1 cellular context compared by ENCODE assay signal in genomic region chr2:96138146-96139145, GRCh38.
TF ChIP-seq lines count a peak whose summit lies in the region.

Gene ASTL, minus strand, starts transcription at chr2:96138502. Its CDS starts 66 bp downstream, at chr2:96138436.

TF ChIP-seq in K562, 482 proteins besides CTCF, POLR2A, EP300 and RAD21 (continued from another document):
- no peak for TF ChIP-seq ARID4B (CRISPR knock-in tag; IDR thresholded peaks at IDR 0.05)
- no peak for TF ChIP-seq SMAD3 (CRISPR knock-in tag; conservative IDR thresholded peaks at IDR 0.05)
- TF ChIP-seq PKNOX1 (IDR thresholded peaks at IDR 0.05) = no peak
- TF ChIP-seq RAD51 (IDR thresholded peaks at IDR 0.05; ENCODE audit: borderline replicate concordance, low read depth) = no peak
- TF ChIP-seq PBX2 (CRISPR knock-in tag; IDR thresholded peaks at IDR 0.05; ENCODE audit: low read depth) = no peak
- no peak for TF ChIP-seq PBX2 (tag; conservative IDR thresholded peaks at IDR 0.05; ENCODE audit: low read depth)
- TF ChIP-seq GATAD2A (IDR thresholded peaks at IDR 0.05) = no peak
- peak; percentile 49; the same call in 1 of the 2 replicates for TF ChIP-seq ARID2 (IDR thresholded peaks at IDR 0.05)
- TF ChIP-seq STAG1 (CRISPR knock-in tag; IDR thresholded peaks at IDR 0.05; ENCODE audit: borderline replicate concordance) = peak; percentile 70; the same call in 1 of the 2 replicates
- peak; percentile 84 for TF ChIP-seq DEAF1 (CRISPR knock-in tag; IDR thresholded peaks at IDR 0.05)
- TF ChIP-seq NEUROD1 (IDR thresholded peaks at IDR 0.05; ENCODE audit: borderline replicate concordance, low read depth, low read length, partially characterized antibody) = no peak
- no peak for TF ChIP-seq TCFL5 (CRISPR knock-in tag; conservative IDR thresholded peaks at IDR 0.05)
